ENCODE assay signal across 8 cellular contexts in the genomic region with DNA sequence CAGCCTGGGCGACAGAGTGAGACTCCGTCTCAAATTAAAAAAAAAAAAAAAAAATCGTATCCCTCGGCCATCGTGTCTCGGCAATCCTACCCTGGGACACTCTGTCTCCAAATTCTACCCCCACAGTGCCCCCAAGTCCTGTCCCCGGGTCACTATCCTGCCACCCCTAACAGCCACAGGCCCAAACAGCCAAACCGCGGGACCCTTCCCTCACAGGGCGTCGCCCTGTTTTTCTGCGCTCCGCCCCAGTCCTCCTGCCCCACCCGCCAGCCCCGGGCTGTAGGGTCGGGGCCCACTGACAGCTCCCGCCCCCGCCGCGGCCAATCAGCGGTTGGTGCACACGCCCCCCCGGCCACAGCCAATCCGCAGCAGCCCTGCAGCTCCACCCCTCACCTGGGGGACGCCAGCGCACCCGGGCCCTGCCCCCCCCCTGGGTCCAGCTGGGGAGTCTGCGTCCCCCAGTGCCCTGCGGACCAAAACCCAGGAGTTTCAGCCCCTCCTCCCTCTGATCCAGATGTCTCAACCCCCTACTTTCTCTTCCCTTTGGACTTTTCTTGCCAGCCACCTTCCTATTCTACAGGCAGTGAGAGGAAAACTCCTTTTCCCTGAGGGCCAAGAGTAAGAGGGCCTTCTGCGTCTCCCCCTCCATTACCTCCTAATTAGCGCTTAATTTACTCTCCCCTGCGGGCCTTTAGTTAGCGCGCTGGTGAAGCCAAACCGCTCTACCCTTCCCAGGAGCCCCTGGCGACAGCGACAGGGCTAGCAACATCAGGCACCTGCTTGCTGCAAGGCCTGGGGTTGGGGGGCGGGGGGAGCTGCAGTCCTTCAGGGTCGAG.
A peak's percentile ranks its signal among the peaks of the same experiment; 100 is the strongest.
DNase-seq lines count a peak whose midpoint lies in the region; ATAC-seq and TF ChIP-seq lines count a peak whose summit lies in the region.

No MANE protein-coding gene starts in this region.

- H3K36me3 ChIP-seq in HEK293 (ENCODE audit: control insufficient read depth in 2 of 2, insufficient read depth in 1 of 2, low read length in 2 of 2), result peaks cover 0 to 6% of the 10 kb centered on the region in 2 experiments; a peak in 1 of 3 replicates

- DNase-seq in DMS 273 treated with DMSO at 0.1 percent for 48 hours (lab: John Stamatoyannopoulos, UW) (peak; percentile 70), NCI-H2107 treated with DMSO at 0.1 percent for 48 hours (lab: John Stamatoyannopoulos, UW; ENCODE audit: unreplicated experiment) (peak; percentile 79), dedifferentiated amniotic fluid mesenchymal stem cell (ENCODE audit: extremely low spot score) (peak; percentile 25), left kidney (ENCODE audit: low read depth, low spot score) (peak; percentile 93)
- DNase-seq in activated CD4-positive, alpha-beta T cell treated with anti-CD3 and anti-CD28 coated beads for 4 hours, result peak; percentile 47 to 51
- peak; percentile 54 for DNase-seq in stimulated activated CD4-positive, alpha-beta T cell treated with anti-CD3 and anti-CD28 coated beads, Interleukin-4, amount 100 ng/mL, for 24 hours

- H3K4me1 ChIP-seq in HEK293 (ENCODE audit: control insufficient read depth, insufficient read depth, low read length), result peaks cover 5% of the 10 kb centered on the region

- H3K9me3 ChIP-seq in HEK293 (ENCODE audit: control insufficient read depth, insufficient read depth, low read depth, low read length), result no peaks in the 10 kb centered on the region

- peak overlapping the region; percentile 38 for H3K27ac ChIP-seq in HEK293 (ENCODE audit: extremely low read depth, low read depth, low read length)

- POLR2A ChIA-PET in HEK293 (lab: Yijun Ruan, JAX), result interaction anchor here (0.6 to 4.5 kb wide), 9 partner anchors 11 to 252 kb away, joined by 3 to 28 read pairs (median 6); partner anchors contain the start of genes CA11, DHDH, NTF4 and PPP1R15A

- CTCF ChIA-PET in HEK293 (lab: Yijun Ruan, JAX), result interaction anchor here (0.7 to 2.7 kb wide), 8 partner anchors 10 to 1106 kb away, joined by 3 to 22 read pairs (median 6); partner anchors contain the start of gene HSD17B14

- ATAC-seq in GM19035 (IDR thresholded peaks at IDR 0.05; ENCODE audit: unreplicated experiment), result no peak

- 0 out of 2 replicates have a peak, but pooled peaks have one; percentile 3 for TF ChIP-seq CTCF in HEK293 (tag by site-specific recombination; IDR thresholded peaks at IDR 0.05)

- peak overlapping the region; percentile 22 for H3K4me3 ChIP-seq in HEK293 (ENCODE audit: low read depth, low read length)

TF ChIP-seq in HEK293, 187 proteins besides CTCF, POLR2A, EP300 and RAD21 (continues in another document):
- TF ChIP-seq KLF8 (tag by site-specific recombination; IDR thresholded peaks at IDR 0.05) (peak; percentile 87), ZNF623 (tag by site-specific recombination; IDR thresholded peaks at IDR 0.05) (0 out of 2 replicates have a peak, but pooled peaks have one; percentile 5), SP7 (tag by site-specific recombination; IDR thresholded peaks at IDR 0.05) (peak; percentile 44; the same call in 1 of the 2 replicates), ZNF391 (tag by site-specific recombination; IDR thresholded peaks at IDR 0.05; ENCODE audit: borderline replicate concordance, low read depth) (0 out of 2 replicates have a peak, but pooled peaks have one; percentile 63), ZNF121 (tag by site-specific recombination; IDR thresholded peaks at IDR 0.05) (0 out of 2 replicates have a peak, but pooled peaks have one; percentile 47), ZNF561 (tag by site-specific recombination; IDR thresholded peaks at IDR 0.05; ENCODE audit: borderline replicate concordance) (0 out of 2 replicates have a peak, but pooled peaks have one; percentile 39), ZIC2 (tag by site-specific recombination; IDR thresholded peaks at IDR 0.05) (peak; percentile 91), ZNF785 (tag by site-specific recombination; IDR thresholded peaks at IDR 0.05) (0 out of 2 replicates have a peak, but pooled peaks have one; percentile 7), KLF10 (tag by site-specific recombination; IDR thresholded peaks at IDR 0.05) (peak; percentile 99), GLIS2 (tag by site-specific recombination; IDR thresholded peaks at IDR 0.05) (peak; percentile 98), ZNF335 (tag by site-specific recombination; conservative IDR thresholded peaks at IDR 0.05) (peak; percentile 99), ZNF530 (tag by site-specific recombination; IDR thresholded peaks at IDR 0.05; ENCODE audit: low read depth) (no peak), ZNF664 (tag by site-specific recombination; IDR thresholded peaks at IDR 0.05) (no peak), ZXDB (tag by site-specific recombination; IDR thresholded peaks at IDR 0.05) (peak; percentile 48; the same call in 1 of the 2 replicates), ZFHX2 (tag by site-specific recombination; conservative IDR thresholded peaks at IDR 0.05) (peak; percentile 66), ZNF843 (tag by site-specific recombination; IDR thresholded peaks at IDR 0.05) (no peak), ZNF366 (tag by site-specific recombination; conservative IDR thresholded peaks at IDR 0.05) (peak; percentile 60), EGR2 (tag by site-specific recombination; IDR thresholded peaks at IDR 0.05; ENCODE audit: low read depth) (peak; percentile 66), PRDM10 (tag by site-specific recombination; IDR thresholded peaks at IDR 0.05) (peak; percentile 98), MZF1 (tag by site-specific recombination; IDR thresholded peaks at IDR 0.05; ENCODE audit: borderline replicate concordance) (0 out of 2 replicates have a peak, but pooled peaks have one; percentile 33), PATZ1 (tag by site-specific recombination; IDR thresholded peaks at IDR 0.05) (peak; percentile 99), KLF16 (tag by site-specific recombination; IDR thresholded peaks at IDR 0.05) (peak; percentile 92), ELK4 (IDR thresholded peaks at IDR 0.05; ENCODE audit: borderline replicate concordance, low read depth, low read length) (no peak)

Comparison
In these comparisons a context has a peak if more than half of its experiments do, and no peak if none do; other contexts are left out.
1. DNase-seq: peak in every context shown above with its lines; median percentile 93 in left kidney; 79 in NCI-H2107 treated with DMSO at 0.1 percent for 48 hours; 70 in DMS 273 treated with DMSO at 0.1 percent for 48 hours; 54 in stimulated activated CD4-positive, alpha-beta T cell treated with anti-CD3 and anti-CD28 coated beads, Interleukin-4, amount 100 ng/mL, for 24 hours; 49 in activated CD4-positive, alpha-beta T cell treated with anti-CD3 and anti-CD28 coated beads for 4 hours; 25 in dedifferentiated amniotic fluid mesenchymal stem cell.